Comparison of ENCODE assay signal across 23 cellular contexts in the genomic region with DNA sequence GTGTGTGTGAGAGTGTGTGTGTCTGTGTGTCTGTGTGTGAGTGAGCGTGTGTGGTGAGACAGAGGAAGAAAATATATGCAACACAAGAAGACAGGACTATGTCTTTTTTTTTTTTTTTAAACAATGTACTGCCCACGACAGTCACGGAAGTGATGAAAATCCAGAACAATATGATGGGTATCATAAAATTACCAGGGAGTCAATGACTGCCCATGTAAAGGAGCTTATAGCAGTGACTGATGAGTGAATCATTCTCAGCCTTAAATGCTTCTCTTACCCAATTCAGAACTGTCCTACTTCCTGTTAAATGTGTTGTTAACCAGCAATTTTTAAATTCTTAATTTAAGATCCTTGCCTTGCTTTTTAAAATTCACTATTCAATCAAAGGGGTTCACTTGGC. TPM values are rescaled to one million over a fixed set of nuclear protein-coding genes. Genes with fewer than 3 reads are reported as not detected.
A peak's percentile ranks its signal among the peaks of the same experiment; 100 is the strongest.
DNase-seq lines count a peak whose midpoint lies in the region; ATAC-seq and TF ChIP-seq lines count a peak whose summit lies in the region.
"Had no signal": no experiment of that assay in that cellular context is flagged by ENCODE, and none has a peak within 500 bp of the region (broad histone marks: within the 10 kb centered on the region; RNA-seq: fewer than 3 reads in every experiment).

No MANE protein-coding gene starts in this region.

- H3K27me3 ChIP-seq in GM23338 (ENCODE audit: insufficient read depth), result no peaks in the 10 kb centered on the region
- H3K27me3 ChIP-seq: ascending aorta, BLaER1, transverse colon had no signal

- no peak for ATAC-seq in GM23338
- no peak for ATAC-seq in GM18873 (IDR thresholded peaks at IDR 0.05; ENCODE audit: low FRiP score, unreplicated experiment)
- ATAC-seq in HG02981 (IDR thresholded peaks at IDR 0.05; ENCODE audit: unreplicated experiment), result no peak
- ATAC-seq: stimulated activated naive B cell treated with anti-CD40 and anti-IgM and Interleukin-4, amounts not matched to agents 10 μg/mL and 1 μg/mL and 100 μg/mL, for 72 hours had no signal

- H3K4me2 ChIP-seq in GM23338, result no peak overlapping the region
- H3K4me2 ChIP-seq: BLaER1 had no signal

- H3K9me3 Mint-ChIP-seq in GM23338, result no peaks in the 10 kb centered on the region
- H3K9me3 Mint-ChIP-seq: activated CD4-positive, alpha-beta T cell treated with anti-CD3 and anti-CD28 coated beads, Interleukin-2, amount 10 ng/mL, durations not matched to agents 24 days and 14 days; activated naive CD4-positive, alpha-beta T cell treated with anti-CD3 and anti-CD28 coated beads for 36 hours; stimulated activated naive B cell treated with anti-CD40 and anti-IgM and Interleukin-4, amounts not matched to agents 10 μg/mL and 1 μg/mL and 100 μg/mL, for 72 hours had no signal

- H3K27me3 Mint-ChIP-seq in GM23338 (ENCODE audit: insufficient read depth, low read depth, poor library complexity), result peaks cover 2% of the 10 kb centered on the region
- H3K27me3 Mint-ChIP-seq: activated CD4-positive, alpha-beta T cell treated with anti-CD3 and anti-CD28 coated beads, Interleukin-2, amount 10 ng/mL, durations not matched to agents 24 days and 14 days; naive B cell; stimulated activated naive B cell treated with anti-CD40 and anti-IgM and Interleukin-4, amounts not matched to agents 10 μg/mL and 1 μg/mL and 100 μg/mL, for 72 hours had no signal

- H2AFZ ChIP-seq in GM23338, result no peak overlapping the region

- peaks cover 12% of the 10 kb centered on the region for H3K4me1 Mint-ChIP-seq in GM23338
- H3K4me1 Mint-ChIP-seq: activated CD4-positive, alpha-beta T cell treated with anti-CD3 and anti-CD28 coated beads, Interleukin-2, amount 10 ng/mL, durations not matched to agents 24 days and 14 days; naive B cell had no signal

- H3K36me3 ChIP-seq in GM23338 (ENCODE audit: insufficient read depth), result no peaks in the 10 kb centered on the region
- H3K36me3 ChIP-seq: ascending aorta, BLaER1, transverse colon had no signal

- H3K36me3 Mint-ChIP-seq in GM23338 (ENCODE audit: low read depth), result no peaks in the 10 kb centered on the region
- H3K36me3 Mint-ChIP-seq: naive B cell; stimulated activated naive B cell treated with anti-CD40 and anti-IgM and Interleukin-4, amounts not matched to agents 10 μg/mL and 1 μg/mL and 100 μg/mL, for 72 hours had no signal

- DNase-seq in GM23338 (ENCODE audit: low spot score) (no peak), MV-4-11 (lab: John Stamatoyannopoulos, UW) (peak; percentile 91), epithelial cell of esophagus (ENCODE audit: low read depth) (peak; percentile 48), renal cortical epithelial cell (ENCODE audit: low read depth) (peak; percentile 49)
- DNase-seq in activated CD4-positive, alpha-beta T cell treated with anti-CD3 and anti-CD28 coated beads, Interleukin-2, amount 50 U/mL, for 48 hours, result no peak
- DNase-seq: activated CD4-positive, alpha-beta T cell treated with anti-CD3 and anti-CD28 coated beads, Interleukin-2, amount 10 ng/mL, durations not matched to agents 24 days and 14 days; activated naive CD4-positive, alpha-beta T cell treated with anti-CD3 and anti-CD28 coated beads for 36 hours; activated T-cell treated with anti-CD3 and anti-CD28 coated beads for 4 hours; DMS 273 treated with DMSO at 0.1 percent for 48 hours; glutamatergic neuron; naive B cell; NCI-H2029; NCI-H510A; OCI-M1; small intestine; stimulated activated naive B cell treated with anti-CD40 and anti-IgM and Interleukin-4, amounts not matched to agents 10 μg/mL and 1 μg/mL and 100 μg/mL, for 72 hours; transverse colon had no signal

- peak overlapping the region; percentile 10; the same call in 1 of the 2 replicates for H3K27ac Mint-ChIP-seq in GM23338
- H3K27ac Mint-ChIP-seq: activated CD4-positive, alpha-beta T cell treated with anti-CD3 and anti-CD28 coated beads, Interleukin-2, amount 10 ng/mL, durations not matched to agents 24 days and 14 days; activated naive CD4-positive, alpha-beta T cell treated with anti-CD3 and anti-CD28 coated beads for 36 hours; stimulated activated naive B cell treated with anti-CD40 and anti-IgM and Interleukin-4, amounts not matched to agents 10 μg/mL and 1 μg/mL and 100 μg/mL, for 72 hours had no signal

- no peak for TF ChIP-seq CTCF in GM23338 (conservative IDR thresholded peaks at IDR 0.05; ENCODE audit: low read depth in 2 of 2)
- no peak for TF ChIP-seq CTCF in epithelial cell of esophagus (IDR thresholded peaks at IDR 0.05; ENCODE audit: insufficient read depth, low read depth, low read length, missing control alignments)

- H3F3A ChIP-seq in GM23338 (replicated peaks; ENCODE audit: low read depth), result no peaks in the 10 kb centered on the region

- no peak overlapping the region for H3K4me3 ChIP-seq in GM23338
- no peak overlapping the region for H3K4me3 ChIP-seq in epithelial cell of esophagus (ENCODE audit: low read length)
- H3K4me3 ChIP-seq: ascending aorta, BLaER1, lung, SK-N-MC, transverse colon had no signal

- H4K20me1 ChIP-seq in GM23338 (replicated peaks; ENCODE audit: insufficient read depth), result no peaks in the 10 kb centered on the region
- H4K20me1 ChIP-seq: BLaER1 had no signal

- H3K4me3 Mint-ChIP-seq in GM23338, result no peak overlapping the region
- H3K4me3 Mint-ChIP-seq: activated CD4-positive, alpha-beta T cell treated with anti-CD3 and anti-CD28 coated beads, Interleukin-2, amount 10 ng/mL, durations not matched to agents 24 days and 14 days; activated naive CD4-positive, alpha-beta T cell treated with anti-CD3 and anti-CD28 coated beads for 36 hours; naive B cell; stimulated activated naive B cell treated with anti-CD40 and anti-IgM and Interleukin-4, amounts not matched to agents 10 μg/mL and 1 μg/mL and 100 μg/mL, for 72 hours had no signal

- H3K9me2 ChIP-seq in GM23338 (ENCODE audit: insufficient read depth), result no peaks in the 10 kb centered on the region

- no peak overlapping the region for H3K27ac ChIP-seq in GM23338 (ENCODE audit: low read depth)
- H3K27ac ChIP-seq: ascending aorta, BLaER1, SK-N-MC, transverse colon had no signal

- H3K79me2 ChIP-seq in GM23338 (replicated peaks; ENCODE audit: insufficient read depth), result no peaks in the 10 kb centered on the region

- peaks cover 12% of the 10 kb centered on the region for H3K4me1 ChIP-seq in GM23338 (ENCODE audit: insufficient read depth)
- H3K4me1 ChIP-seq: ascending aorta, BLaER1, transverse colon had no signal

TF ChIP-seq in GM23338, 12 proteins besides CTCF, POLR2A, EP300 and RAD21:
- no peak for TF ChIP-seq STAT1 (IDR thresholded peaks at IDR 0.05; ENCODE audit: unreplicated experiment)

RNA-seq across cellular contexts. Expression of a gene that starts 46.6 kb away (rescaled TPM):
- total RNA-seq in GM23338 (2014; rRNA removed; shearing (Covaris generic)), result 0.43 and 2.2 TPM in 2 replicates
- polyA plus RNA-seq in GM23338 (2016; fragmentation: Nextera tagmentation; extraction: Ambion mirVana), result 2.0 and 2.6 TPM in 2 replicates
- not detected in 2 replicates for total RNA-seq in renal cortical epithelial cell
- total RNA-seq: activated CD4-positive, alpha-beta T cell treated with anti-CD3 and anti-CD28 coated beads, Interleukin-2, amount 10 ng/mL, durations not matched to agents 24 days and 14 days; activated naive CD4-positive, alpha-beta T cell treated with anti-CD3 and anti-CD28 coated beads for 36 hours; ascending aorta had no signal

Comparison
In these comparisons a context has a peak if more than half of its experiments do, and no peak if none do; other contexts are left out.
1. DNase-seq: peak in MV-4-11 (single experiment), epithelial cell of esophagus (single experiment) and renal cortical epithelial cell (single experiment); none in GM23338 (single experiment) and activated CD4-positive, alpha-beta T cell treated with anti-CD3 and anti-CD28 coated beads, Interleukin-2, amount 50 U/mL, for 48 hours (0 of 2).